Comparison of ENCODE assay signal across 24 cellular contexts in the genomic region with DNA sequence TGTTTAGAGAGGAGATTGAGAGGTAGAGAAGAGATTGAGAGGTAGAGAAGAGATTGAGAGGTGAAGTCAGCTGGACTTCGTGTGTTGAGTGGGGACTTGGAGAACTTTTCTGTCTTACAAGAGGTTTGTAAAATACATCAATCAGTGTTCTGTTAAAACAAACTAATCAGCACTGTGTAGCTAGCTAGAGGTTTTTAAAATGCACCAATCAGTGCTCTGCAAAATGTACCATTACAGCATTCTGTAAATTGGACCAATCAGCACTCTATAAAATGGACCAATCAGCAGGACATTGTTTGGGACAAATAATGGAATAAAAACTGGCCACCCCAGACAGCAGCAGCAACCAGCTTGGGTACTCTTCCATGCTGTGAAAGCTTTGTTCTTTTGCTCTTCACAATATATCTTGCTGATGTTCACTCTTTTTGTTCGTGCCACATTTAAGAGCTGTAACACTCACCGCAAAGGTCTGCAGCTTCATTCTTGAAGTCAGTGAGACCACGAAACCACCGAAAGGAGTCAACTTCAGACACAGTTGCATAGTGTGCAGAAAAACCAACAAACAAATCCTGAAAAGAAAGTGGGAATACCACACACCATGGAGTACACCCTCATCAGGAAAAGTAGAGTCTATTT.
"Had no signal": no experiment of that assay in that cellular context is flagged by ENCODE, and none has a peak within 500 bp of the region (broad histone marks: within the 10 kb centered on the region; RNA-seq: fewer than 3 reads in every experiment).

No MANE protein-coding gene starts in this region.

- H3K4me3 Mint-ChIP-seq: dendritic cell treated with granulocyte-macrophage colony-stimulating factor and Interleukin-4, amounts not matched to agents 40 ng/mL and 50 ng/mL, for 4 days; effector memory CD8-positive, alpha-beta T cell; endodermal cell; mesothelial cell of epicardium had no signal

- H3K27me3 ChIP-seq: colonic mucosa, esophagus squamous epithelium, gastrocnemius medialis, heart right ventricle, left lung had no signal

- H3K27me3 Mint-ChIP-seq: dendritic cell treated with granulocyte-macrophage colony-stimulating factor and Interleukin-4, amounts not matched to agents 40 ng/mL and 50 ng/mL, for 4 days; effector memory CD8-positive, alpha-beta T cell had no signal

- H3K9me3 ChIP-seq: colonic mucosa, esophagus squamous epithelium, gastrocnemius medialis, heart right ventricle, left lung, lower lobe of right lung, mucosa of descending colon had no signal

- H3K4me3 ChIP-seq: colonic mucosa, esophagus squamous epithelium, gastrocnemius medialis, heart right ventricle, left lung, lower lobe of right lung, mucosa of descending colon had no signal

- H3K4me1 Mint-ChIP-seq: endodermal cell, mesothelial cell of epicardium had no signal

- DNase-seq: colonic mucosa; cortex of kidney; effector CD8-positive, alpha-beta T cell; effector memory CD8-positive, alpha-beta T cell; endodermal cell; erythroblast; esophagus squamous epithelium; foreskin fibroblast; foreskin melanocyte; gastrocnemius medialis; glutamatergic neuron; head of caudate nucleus; heart right ventricle; hippocampal formation; left cardiac atrium; left lung; left ventricle myocardium superior; lower lobe of right lung; mesenchymal stem cell; mucosa of descending colon had no signal

- H3K27ac Mint-ChIP-seq: dendritic cell treated with granulocyte-macrophage colony-stimulating factor and Interleukin-4, amounts not matched to agents 40 ng/mL and 50 ng/mL, for 4 days; effector memory CD8-positive, alpha-beta T cell; endodermal cell; mesothelial cell of epicardium had no signal

- H3K36me3 Mint-ChIP-seq: mesothelial cell of epicardium had no signal

- H3K9me3 Mint-ChIP-seq: endodermal cell, mesothelial cell of epicardium had no signal

- H3K4me1 ChIP-seq: colonic mucosa, esophagus squamous epithelium, gastrocnemius medialis, heart right ventricle, left lung, lower lobe of right lung had no signal

- H3K27ac ChIP-seq: colonic mucosa, epithelial cell of prostate, esophagus squamous epithelium, gastrocnemius medialis, heart right ventricle, left lung, lower lobe of right lung had no signal

- H3K36me3 ChIP-seq: colonic mucosa, esophagus squamous epithelium, gastrocnemius medialis, heart right ventricle, left lung, lower lobe of right lung had no signal

- ATAC-seq: effector memory CD8-positive, alpha-beta T cell; esophagus mucosa; gastrocnemius medialis; heart right ventricle; left cardiac atrium; left lung; left ventricle myocardium superior; lower lobe of right lung; mucosa of descending colon had no signal
